Comparison of ENCODE assay signal across 1 cellular context in genomic region chr1:70256664-70257063, GRCh38.
TF ChIP-seq lines count a peak whose summit lies in the region.

No MANE protein-coding gene starts in this region.

TF ChIP-seq in SK-N-SH treated with all-trans-retinoic acid at 6 μM for 48 hours, 23 proteins besides CTCF, POLR2A, EP300 and RAD21 (continued from another document):
- TF ChIP-seq POU6F1 (CRISPR knock-in tag; IDR thresholded peaks at IDR 0.05; ENCODE audit: borderline replicate concordance, low read depth), result no peak
- TF ChIP-seq ZFP3 (CRISPR knock-in tag; IDR thresholded peaks at IDR 0.05), result no peak
- no peak for TF ChIP-seq ZC3H10 (CRISPR knock-in tag; IDR thresholded peaks at IDR 0.05)
- no peak for TF ChIP-seq GLIS3 (CRISPR knock-in tag; IDR thresholded peaks at IDR 0.05)
- TF ChIP-seq PPARA (CRISPR knock-in tag; IDR thresholded peaks at IDR 0.05; ENCODE audit: borderline replicate concordance), result no peak
